ENCODE assay signal across 31 cellular contexts in genomic region chr11:1770061-1770460, GRCh38. TPM values are rescaled to one million over a fixed set of nuclear protein-coding genes. Genes with fewer than 3 reads are reported as not detected.
DNase-seq lines count a peak whose midpoint lies in the region; ATAC-seq and TF ChIP-seq lines count a peak whose summit lies in the region.
"Had no signal": no experiment of that assay in that cellular context is flagged by ENCODE, and none has a peak within 500 bp of the region (broad histone marks: within the 10 kb centered on the region; RNA-seq: fewer than 3 reads in every experiment).

No MANE protein-coding gene starts in this region.

- intact Hi-C loops in MCF 10A (cut with micrococcal nuclease) (no loop called here), mammary epithelial cell (cut with micrococcal nuclease) (no loop called here), Panc1 (cut with micrococcal nuclease; ENCODE audit: unreplicated experiment) (no loop called here)

- H3K36me3 Mint-ChIP-seq in MCF 10A (ENCODE audit: insufficient read depth, unreplicated experiment) (peaks cover 6% of the 10 kb centered on the region), endothelial cell (ENCODE audit: low read depth, unreplicated experiment) (no peaks in the 10 kb centered on the region)

- H3K27ac ChIP-seq in mammary epithelial cell (ENCODE audit: insufficient read depth, low read depth, low read length), result no peak overlapping the region
- peak overlapping the region; percentile 73 for H3K27ac ChIP-seq in Panc1 (ENCODE audit: low read length)
- no peak overlapping the region for H3K27ac ChIP-seq in thoracic aorta
- no peak overlapping the region for H3K27ac ChIP-seq in brain microvascular endothelial cell
- H3K27ac ChIP-seq: BLaER1, cardiac muscle cell, coronary artery, prostate gland, right lobe of liver, tibial artery, WERI-Rb-1 had no signal

- H3K4me3 ChIP-seq in mammary epithelial cell (replicated peaks in 1 of 3; ENCODE audit: insufficient read depth in 1 of 3, low read depth in 2 of 3, low read length in 3 of 3) (no peak overlapping the region), Panc1 (ENCODE audit: low read depth in 2 of 2, low read length in 2 of 2) (no peak overlapping the region), thoracic aorta (no peak overlapping the region), brain microvascular endothelial cell (ENCODE audit: low read depth, low read length) (no peak overlapping the region)
- H3K4me3 ChIP-seq: BLaER1, cardiac muscle cell, coronary artery, left lung, prostate gland, right lobe of liver, tibial artery had no signal

- in situ Hi-C loops in mammary epithelial cell (cut with MboI; ENCODE audit: low sequenced_read_pairs in 2 of 2) (no loop called here), Panc1 (cut with HindIII; ENCODE audit: low pct_unique_long_range_greater_than_20kb, low sequenced_read_pairs) (no loop called here), brain microvascular endothelial cell (cut with HindIII; ENCODE audit: low pct_ligation_motif_present, low sequenced_read_pairs) (no loop called here)

- H3K4me1 ChIP-seq in mammary epithelial cell (ENCODE audit: insufficient read depth, low read length) (peaks cover 30% of the 10 kb centered on the region), Panc1 (ENCODE audit: control insufficient read depth, insufficient read depth, low read length) (peaks cover 49% of the 10 kb centered on the region), thoracic aorta (ENCODE audit: control insufficient read depth in 1 of 2, low read depth in 2 of 2) (peaks cover 8 to 14% of the 10 kb centered on the region in 2 donors)
- H3K4me1 ChIP-seq: prostate gland, right lobe of liver had no signal

- TF ChIP-seq CTCF in MCF 10A (IDR thresholded peaks at IDR 0.05; ENCODE audit: unreplicated experiment) (no peak), mammary epithelial cell (conservative IDR thresholded peaks at IDR 0.05 in 1 of 2, IDR thresholded peaks at IDR 0.05 in 1 of 2; ENCODE audit: extremely low read depth in 1 of 2, insufficient read depth in 1 of 2, low read depth in 1 of 2, low read length in 2 of 2) (no peak), Panc1 (IDR thresholded peaks at IDR 0.05) (no peak), endothelial cell (IDR thresholded peaks at IDR 0.05; ENCODE audit: unreplicated experiment) (no peak), thoracic aorta (IDR thresholded peaks at IDR 0.05) (no peak), brain microvascular endothelial cell (IDR thresholded peaks at IDR 0.05; ENCODE audit: low read depth, low read length, missing control alignments) (no peak)

- H3K4me1 Mint-ChIP-seq in MCF 10A (ENCODE audit: insufficient read depth, unreplicated experiment), result peaks cover 39% of the 10 kb centered on the region
- H3K4me1 Mint-ChIP-seq in endothelial cell (ENCODE audit: unreplicated experiment), result peaks cover 5% of the 10 kb centered on the region

- peak overlapping the region; percentile 17 for H3K4me3 Mint-ChIP-seq in MCF 10A (ENCODE audit: unreplicated experiment)
- H3K4me3 Mint-ChIP-seq in endothelial cell (ENCODE audit: unreplicated experiment), result peak overlapping the region; percentile 28

- DNase-seq in MCF 10A (ENCODE audit: unreplicated experiment), result no peak
- DNase-seq in mammary epithelial cell, result no peak
- no peak for DNase-seq in Panc1 (ENCODE audit: low read depth, low spot score)
- no peak for DNase-seq in endothelial cell (ENCODE audit: low spot score)
- DNase-seq in thoracic aorta (ENCODE audit: low spot score), result peak; percentile 0
- DNase-seq in brain microvascular endothelial cell, result no peak
- no peak for DNase-seq in H4 (ENCODE audit: low spot score)
- no peak for DNase-seq in anterior cingulate cortex (lab: John Stamatoyannopoulos, UW)
- DNase-seq: activated CD4-positive, alpha-beta T cell treated with anti-CD3 and anti-CD28 coated beads for 4 hours; activated CD8-positive, alpha-beta memory T cell treated with anti-CD3 and anti-CD28 coated beads for 24 hours; activated naive CD4-positive, alpha-beta T cell; COR-L47; DMS53; effector memory CD4-positive, alpha-beta T cell; glutamatergic neuron; GOT3; NCI-H1930; NCI-H2227 treated with DMSO at 0.1 percent for 48 hours; NCI-H69; SIG-M5; stimulated activated CD4-positive, alpha-beta T cell treated with anti-CD3 and anti-CD28 coated beads, Interleukin-2, amount 100 ng/mL, for 48 hours; SW 1271; WERI-Rb-1 had no signal

- H3K79me2 ChIP-seq in mammary epithelial cell (ENCODE audit: insufficient read depth, low read length), result no peaks in the 10 kb centered on the region

- H3K4me2 ChIP-seq in mammary epithelial cell (ENCODE audit: insufficient read depth, low read depth, low read length), result no peak overlapping the region
- H3K4me2 ChIP-seq: BLaER1 had no signal

- H3K9me3 ChIP-seq in mammary epithelial cell (replicated peaks; ENCODE audit: insufficient read depth, low read length) (no peaks in the 10 kb centered on the region), Panc1 (ENCODE audit: control insufficient read depth, insufficient read depth, low read depth, low read length) (no peaks in the 10 kb centered on the region; the same call in 1 of the 2 replicates), thoracic aorta (no peaks in the 10 kb centered on the region)
- H3K9me3 ChIP-seq: left lung, prostate gland, right lobe of liver, tibial artery had no signal

- H3K27me3 Mint-ChIP-seq in MCF 10A (ENCODE audit: insufficient read depth, unreplicated experiment) (no peaks in the 10 kb centered on the region), endothelial cell (ENCODE audit: unreplicated experiment) (peaks cover 13% of the 10 kb centered on the region)

- BruUV-seq in MCF 10A (replicated peaks; lab: Mats Ljungman, UMichigan), result no TSS peak
- no TSS peak for BruUV-seq in mammary epithelial cell (replicated peaks; lab: Mats Ljungman, UMichigan)
- BruUV-seq in Panc1 (replicated peaks; lab: Mats Ljungman, UMichigan), result no TSS peak

- H3K9me3 Mint-ChIP-seq in MCF 10A (ENCODE audit: unreplicated experiment) (no peaks in the 10 kb centered on the region), endothelial cell (ENCODE audit: unreplicated experiment) (no peaks in the 10 kb centered on the region)

- ATAC-seq in Panc1, result no peak
- ATAC-seq in thoracic aorta (ENCODE audit: insufficient number of reproducible peaks, low FRiP score, low read depth), result no peak
- ATAC-seq: PC-3 had no signal

- CTCF ChIA-PET in MCF 10A (lab: Yijun Ruan, JAX) (interaction anchor here (1.7 kb wide), 1 partner anchor 63 kb away, joined by 14 read pairs; no protein-coding TSS in a partner anchor), mammary epithelial cell (lab: Charles Lee; ENCODE audit: low non-redundant PET) (no interaction called here), Panc1 (lab: Charles Lee) (no interaction called here)

- 94% methylated on average over 6 of the region's 7 CpGs for WGBS in mammary epithelial cell (ENCODE audit: low coverage, missing lambda C conversion rate)

- POLR2A ChIA-PET in MCF 10A (lab: Yijun Ruan, JAX), result interaction anchor here (1.3 to 4.2 kb wide), 2 partner anchors 22 to 64 kb away, joined by 3 to 54 read pairs; partner anchors contain the start of gene SYT8
- POLR2A ChIA-PET in Panc1 (lab: Charles Lee), result interaction anchor here (0.5 to 0.6 kb wide), 2 partner anchors 99 to 959 kb away, joined by 5 read pairs; no protein-coding TSS in a partner anchor

- no peaks in the 10 kb centered on the region for H3K27me3 ChIP-seq in mammary epithelial cell (ENCODE audit: insufficient read depth, low read length)
- H3K27me3 ChIP-seq in Panc1 (ENCODE audit: control insufficient read depth, insufficient read depth, low read length), result no peaks in the 10 kb centered on the region
- H3K27me3 ChIP-seq in thoracic aorta (replicated peaks; ENCODE audit: insufficient read depth), result no peaks in the 10 kb centered on the region
- H3K27me3 ChIP-seq in brain microvascular endothelial cell (replicated peaks), result no peaks in the 10 kb centered on the region
- H3K27me3 ChIP-seq: BLaER1, cardiac muscle cell, left lung, right lobe of liver, tibial artery had no signal

- H3K27ac Mint-ChIP-seq in MCF 10A (ENCODE audit: low read depth, unreplicated experiment) (peak overlapping the region; percentile 44), endothelial cell (ENCODE audit: unreplicated experiment) (no peak overlapping the region)

- H3K36me3 ChIP-seq in mammary epithelial cell (ENCODE audit: insufficient read depth, low read length) (no peaks in the 10 kb centered on the region), Panc1 (ENCODE audit: control insufficient read depth, insufficient read depth, low read length) (no peaks in the 10 kb centered on the region), thoracic aorta (no peaks in the 10 kb centered on the region), brain microvascular endothelial cell (replicated peaks) (no peaks in the 10 kb centered on the region)
- H3K36me3 ChIP-seq: BLaER1, cardiac muscle cell, left lung, prostate gland, right lobe of liver, tibial artery, WERI-Rb-1 had no signal

- H3K9ac ChIP-seq in mammary epithelial cell (ENCODE audit: insufficient read depth, low read length), result no peak overlapping the region
- H3K9ac ChIP-seq: BLaER1 had no signal

- no peaks in the 10 kb centered on the region for H4K20me1 ChIP-seq in mammary epithelial cell (ENCODE audit: insufficient read depth, low read length)
- H4K20me1 ChIP-seq: BLaER1 had no signal

- dilution Hi-C loops in mammary epithelial cell (cut with HindIII; ENCODE audit: low sequenced_read_pairs), result loop anchor here (5.0 kb wide), 2 partner anchors 33 to 47 kb away; no protein-coding TSS in a partner anchor

- no peak overlapping the region for H2AFZ ChIP-seq in mammary epithelial cell (ENCODE audit: low read depth, low read length)

RNA-seq across cellular contexts. Expression of gene CTSD, which starts 6.3 kb away (rescaled TPM):
- total RNA-seq in MCF 10A (2022) (366 and 367 TPM in 2 replicates), mammary epithelial cell (100 to 1,000 TPM; 550 to 659 TPM), Panc1 (2021; ENCODE audit: unreplicated experiment) (1,813 TPM), endothelial cell (ENCODE audit: unreplicated experiment) (224 TPM), thoracic aorta (1,000 to 10,000 TPM in 1 of 2 donors, 100 to 1,000 TPM in 1; 427 to 1,049 TPM)
- polyA plus RNA-seq in mammary epithelial cell, result 569 TPM
- 834 TPM for polyA minus RNA-seq in mammary epithelial cell
- polyA plus RNA-seq in Panc1 (2012; ENCODE audit: insufficient read length), result 2,493 TPM
- 516 and 559 TPM in 2 replicates for total RNA-seq in H4 (2014; rRNA removed; shearing (Covaris generic))

RNA-seq across cellular contexts. Expression of gene IFITM10, which starts 19.7 kb away (rescaled TPM):
- total RNA-seq in MCF 10A (2022), result 1.9 and 2.0 TPM in 2 replicates
- total RNA-seq in mammary epithelial cell, result 10 to 100 TPM; 10.2 to 32.3 TPM
- 8.2 TPM for polyA plus RNA-seq in mammary epithelial cell
- 5.4 TPM for polyA minus RNA-seq in mammary epithelial cell
- 18.0 TPM for total RNA-seq in Panc1 (2021; ENCODE audit: unreplicated experiment)
- 8.0 TPM for polyA plus RNA-seq in Panc1 (2012; ENCODE audit: insufficient read length)
- total RNA-seq in endothelial cell (ENCODE audit: unreplicated experiment), result 0.64 TPM
- 10 to 100 TPM; 27.2 to 28.6 TPM for total RNA-seq in thoracic aorta
- total RNA-seq in H4 (2014; rRNA removed; shearing (Covaris generic)), result 1.4 and 2.0 TPM in 2 replicates
- polyA plus RNA-seq: cardiac muscle cell had no signal
